16 cellular contexts compared by ENCODE assay signal in genomic region chr5:150297934-150298595, GRCh38. TPM values are rescaled to one million over a fixed set of nuclear protein-coding genes. Genes with fewer than 3 reads are reported as not detected.
A peak's percentile ranks its signal among the peaks of the same experiment; 100 is the strongest.
DNase-seq lines count a peak whose midpoint lies in the region; ATAC-seq and TF ChIP-seq lines count a peak whose summit lies in the region.
"Had no signal": no experiment of that assay in that cellular context is flagged by ENCODE, and none has a peak within 500 bp of the region (broad histone marks: within the 10 kb centered on the region; RNA-seq: fewer than 3 reads in every experiment).

No MANE protein-coding gene starts in this region.

- TF ChIP-seq CTCF in RWPE2 (IDR thresholded peaks at IDR 0.05; ENCODE audit: poor library complexity, severe bottlenecking) (no peak), fibroblast of lung (conservative IDR thresholded peaks at IDR 0.05 in 1 of 2, IDR thresholded peaks at IDR 0.05 in 1 of 2; ENCODE audit: low read depth in 1 of 2, low read length in 2 of 2) (no peak), prostate gland (IDR thresholded peaks at IDR 0.05) (no peak)

- no peaks in the 10 kb centered on the region for H4K20me1 ChIP-seq in fibroblast of lung (ENCODE audit: control insufficient read depth, extremely low read depth, insufficient read depth, low read length)

- H3K4me1 ChIP-seq in ACC112 (ENCODE audit: control insufficient read depth, insufficient read depth, low read length, unreplicated experiment) (peaks cover 39% of the 10 kb centered on the region), RWPE2 (ENCODE audit: insufficient read depth, poor library complexity, severe bottlenecking) (peaks cover 52% of the 10 kb centered on the region), fibroblast of lung (ENCODE audit: control insufficient read depth, extremely low read depth, insufficient read depth, low read length) (peaks cover 30% of the 10 kb centered on the region), rectal smooth muscle tissue (ENCODE audit: control insufficient read depth, insufficient read depth, low read length) (peaks cover 8% of the 10 kb centered on the region), prostate gland (replicated peaks) (peaks cover 6% of the 10 kb centered on the region)

- H3K4me3 ChIP-seq in ACC112 (ENCODE audit: low read depth, low read length) = no peak overlapping the region
- no peak overlapping the region for H3K4me3 ChIP-seq in RWPE2 (ENCODE audit: severe bottlenecking)
- no peak overlapping the region for H3K4me3 ChIP-seq in fibroblast of lung (replicated peaks in 1 of 4; ENCODE audit: control extremely low read depth in 1 of 4, insufficient read depth in 1 of 4, low read depth in 3 of 4, low read length in 4 of 4)
- no peak overlapping the region for H3K4me3 ChIP-seq in rectal smooth muscle tissue (ENCODE audit: low read length)
- no peak overlapping the region for H3K4me3 ChIP-seq in prostate gland
- H3K4me3 ChIP-seq: GM23338, Peyer's patch had no signal

- ATAC-seq in RWPE2 (ENCODE audit: low read depth) = no peak
- ATAC-seq: GM23338 had no signal

- H3K79me2 ChIP-seq in ACC112 (ENCODE audit: control insufficient read depth, insufficient read depth, low read length, unreplicated experiment) (no peaks in the 10 kb centered on the region), fibroblast of lung (ENCODE audit: control insufficient read depth, insufficient read depth, low read length) (peaks cover 22% of the 10 kb centered on the region)

- H3K9me3 ChIP-seq in RWPE2 (ENCODE audit: severe bottlenecking) (no peaks in the 10 kb centered on the region), fibroblast of lung (ENCODE audit: control insufficient read depth, insufficient read depth, low read depth, low read length) (no peaks in the 10 kb centered on the region), prostate gland (no peaks in the 10 kb centered on the region)
- H3K9me3 ChIP-seq: Peyer's patch had no signal

- no peak for DNase-seq in RWPE2 (ENCODE audit: low spot score)
- DNase-seq in fibroblast of lung (ENCODE audit: low read depth in 2 of 2) = no peak
- no peak for DNase-seq in prostate gland (ENCODE audit: low spot score)
- DNase-seq in activated CD4-positive, alpha-beta T cell treated with anti-CD3 and anti-CD28 coated beads for 1 hour = no peak
- DNase-seq in Kasumi-1 (lab: John Stamatoyannopoulos, UW) = no peak
- no peak for DNase-seq in NCI-H2107 treated with DMSO at 0.1 percent for 48 hours (lab: John Stamatoyannopoulos, UW; ENCODE audit: unreplicated experiment)
- DNase-seq: Calu3; CD4-positive, CD25-positive, alpha-beta regulatory T cell; DMS79; NCI-H1417; NCI-H1930; SHP77 treated with DMSO at 0.1 percent for 48 hours had no signal

- WGBS in prostate gland = 96% methylated on average over 25 of the region's 31 CpGs

- H3K27ac ChIP-seq in ACC112 (ENCODE audit: low read depth, low read length) = peak overlapping the region; percentile 88; the same call in 1 of the 2 replicates
- peak overlapping the region; percentile 78 for H3K27ac ChIP-seq in RWPE2 (ENCODE audit: poor library complexity, severe bottlenecking)
- peak overlapping the region; percentile 55 for H3K27ac ChIP-seq in fibroblast of lung (ENCODE audit: insufficient read depth, low read length)
- H3K27ac ChIP-seq in rectal smooth muscle tissue (ENCODE audit: low read depth, low read length) = peak overlapping the region; percentile 46
- no peak overlapping the region for H3K27ac ChIP-seq in prostate gland

- H3K27me3 ChIP-seq in ACC112 (ENCODE audit: insufficient read depth, low read length) (no peaks in the 10 kb centered on the region), RWPE2 (ENCODE audit: insufficient read depth, poor library complexity, severe bottlenecking) (no peaks in the 10 kb centered on the region), fibroblast of lung (ENCODE audit: control insufficient read depth, insufficient read depth, low read length) (no peaks in the 10 kb centered on the region), rectal smooth muscle tissue (ENCODE audit: control insufficient read depth, insufficient read depth, low read length) (peaks cover 2% of the 10 kb centered on the region), prostate gland (replicated peaks; ENCODE audit: insufficient read depth) (no peaks in the 10 kb centered on the region)
- H3K27me3 ChIP-seq: Peyer's patch had no signal

- intact Hi-C loops in prostate gland (cut with DNase I) = no loop called here

- H3K9ac ChIP-seq in fibroblast of lung (ENCODE audit: insufficient read depth, low read length) = no peak overlapping the region
- no peak overlapping the region for H3K9ac ChIP-seq in rectal smooth muscle tissue (ENCODE audit: low read length)

- H2AFZ ChIP-seq in ACC112 (ENCODE audit: low read length, unreplicated experiment) (no peak overlapping the region), fibroblast of lung (ENCODE audit: low read length) (no peak overlapping the region)
- H2AFZ ChIP-seq: GM23338 had no signal

- H3K36me3 ChIP-seq in ACC112 (ENCODE audit: insufficient read depth, low read length) = no peaks in the 10 kb centered on the region
- no peaks in the 10 kb centered on the region for H3K36me3 ChIP-seq in RWPE2 (ENCODE audit: low read depth)
- H3K36me3 ChIP-seq in fibroblast of lung (ENCODE audit: control insufficient read depth, insufficient read depth, low read length) = peaks cover 2% of the 10 kb centered on the region
- no peaks in the 10 kb centered on the region for H3K36me3 ChIP-seq in rectal smooth muscle tissue (ENCODE audit: control insufficient read depth, insufficient read depth, low read length)
- H3K36me3 ChIP-seq in prostate gland = no peaks in the 10 kb centered on the region
- H3K36me3 ChIP-seq: Peyer's patch had no signal

- no peak for TF ChIP-seq POLR2A in prostate gland (IDR thresholded peaks at IDR 0.05)

- no peak overlapping the region for H3K4me2 ChIP-seq in fibroblast of lung (ENCODE audit: extremely low read depth, insufficient read depth, low read length)
- H3K4me2 ChIP-seq: GM23338 had no signal

RNA-seq across cellular contexts. Expression of gene ARSI, which starts 4.6 kb away (rescaled TPM):
- 5.9 and 8.5 TPM in 2 replicates for total RNA-seq in fibroblast of lung
- 3.3 and 12.5 TPM in 2 replicates for polyA plus RNA-seq in fibroblast of lung
- 6.5 and 18.6 TPM in 2 replicates for polyA plus RNA-seq in fibroblast of lung (2012)
- 16.3 and 29.0 TPM in 2 replicates for polyA minus RNA-seq in fibroblast of lung (ENCODE audit: low replicate concordance)
- 1 to 10 TPM; 1.5 to 1.6 TPM for total RNA-seq in prostate gland
- total RNA-seq: CD4-positive, CD25-positive, alpha-beta regulatory T cell; Peyer's patch had no signal
- polyA plus RNA-seq: CD4-positive, CD25-positive, alpha-beta regulatory T cell had no signal

RNA-seq across cellular contexts. Expression of gene CAMK2A, which starts 8.5 kb away (rescaled TPM):
- total RNA-seq in fibroblast of lung (0.77 and 2.1 TPM in 2 replicates), prostate gland (1 to 10 TPM in 1 of 2 donors, under 1 TPM in 1; 0.50 to 1.0 TPM)
- 1.5 and 3.1 TPM in 2 replicates for polyA plus RNA-seq in fibroblast of lung
- 1.8 and 4.1 TPM in 2 replicates for polyA plus RNA-seq in fibroblast of lung (2012)
- 1.3 and 2.5 TPM in 2 replicates for polyA minus RNA-seq in fibroblast of lung (ENCODE audit: low replicate concordance)
- total RNA-seq: Calu3; CD4-positive, CD25-positive, alpha-beta regulatory T cell; GM23338 had no signal
- polyA plus RNA-seq: CD4-positive, CD25-positive, alpha-beta regulatory T cell had no signal

RNA-seq across cellular contexts. Expression of gene TCOF1, which starts 59.4 kb away (rescaled TPM):
- total RNA-seq in fibroblast of lung (10.6 and 11.0 TPM in 2 replicates), prostate gland (10 to 100 TPM; 28.9 to 58.3 TPM)
- polyA plus RNA-seq in fibroblast of lung = 8.5 and 12.1 TPM in 2 replicates
- polyA plus RNA-seq in fibroblast of lung (2012) = 20.0 and 24.0 TPM in 2 replicates
- 18.2 and 19.0 TPM in 2 replicates for polyA minus RNA-seq in fibroblast of lung (ENCODE audit: low replicate concordance)

Comparison
In these comparisons a context has a peak if more than half of its experiments do, and no peak if none do; other contexts are left out.
1. H3K27ac ChIP-seq: peak in ACC112 (single experiment), RWPE2 (single experiment), fibroblast of lung (single experiment) and rectal smooth muscle tissue (single experiment); none in prostate gland (0 of 2).